19 cellular contexts compared by ENCODE assay signal in the genomic region with DNA sequence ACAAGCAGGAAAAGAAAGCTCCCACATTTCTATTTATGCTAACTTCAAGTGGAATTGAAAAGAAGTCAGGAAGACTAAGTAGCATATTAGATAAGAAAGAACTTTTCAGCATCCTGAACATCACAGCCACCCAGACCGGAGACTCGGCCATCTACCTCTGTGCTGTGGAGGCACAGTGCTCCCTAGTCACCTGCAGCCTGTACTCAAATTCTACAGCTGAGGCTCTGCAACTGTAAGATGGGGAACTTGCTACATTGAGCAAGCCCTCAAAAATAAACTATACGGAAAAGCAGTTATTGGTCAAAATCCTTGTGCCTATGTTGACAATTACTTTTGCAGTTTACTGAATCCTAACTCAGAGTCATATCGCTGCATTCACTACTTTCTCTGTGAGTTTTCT.
DNase-seq lines count a peak whose midpoint lies in the region; ATAC-seq and TF ChIP-seq lines count a peak whose summit lies in the region.
"Had no signal": no experiment of that assay in that cellular context is flagged by ENCODE, and none has a peak within 500 bp of the region (broad histone marks: within the 10 kb centered on the region; RNA-seq: fewer than 3 reads in every experiment).

No MANE protein-coding gene starts in this region.

- 93% methylated on average over 4 of the region's 4 CpGs for WGBS in thymus

- H3K4me3 Mint-ChIP-seq in activated naive CD4-positive, alpha-beta T cell treated with anti-CD3 and anti-CD28 coated beads, Interleukin-2, amount 50 U/mL, for 24 hours, result peak overlapping the region; percentile 78
- peak overlapping the region; percentile 67 for H3K4me3 Mint-ChIP-seq in activated naive CD8-positive, alpha-beta T cell treated with anti-CD3 and anti-CD28 coated beads, Interleukin-2, amount 50 U/mL, for 24 hours
- H3K4me3 Mint-ChIP-seq in glutamatergic neuron (ENCODE audit: unreplicated experiment), result no peak overlapping the region
- H3K4me3 Mint-ChIP-seq: brain, H9 had no signal

- H3K27me3 Mint-ChIP-seq in activated naive CD4-positive, alpha-beta T cell treated with anti-CD3 and anti-CD28 coated beads, Interleukin-2, amount 50 U/mL, for 24 hours, result no peaks in the 10 kb centered on the region
- H3K27me3 Mint-ChIP-seq in activated naive CD8-positive, alpha-beta T cell treated with anti-CD3 and anti-CD28 coated beads, Interleukin-2, amount 50 U/mL, for 24 hours, result no peaks in the 10 kb centered on the region
- no peaks in the 10 kb centered on the region for H3K27me3 Mint-ChIP-seq in glutamatergic neuron (ENCODE audit: unreplicated experiment)

- no peaks in the 10 kb centered on the region for H3K9me3 ChIP-seq in thymus (ENCODE audit: control insufficient read depth)
- H3K9me3 ChIP-seq: psoas muscle had no signal

- H3K27me3 ChIP-seq in thymus (ENCODE audit: control insufficient read depth, insufficient read depth), result no peaks in the 10 kb centered on the region

- peak overlapping the region; percentile 68 for H3K27ac Mint-ChIP-seq in activated naive CD4-positive, alpha-beta T cell treated with anti-CD3 and anti-CD28 coated beads, Interleukin-2, amount 50 U/mL, for 24 hours
- peak overlapping the region; percentile 67 for H3K27ac Mint-ChIP-seq in activated naive CD8-positive, alpha-beta T cell treated with anti-CD3 and anti-CD28 coated beads, Interleukin-2, amount 50 U/mL, for 24 hours
- no peak overlapping the region for H3K27ac Mint-ChIP-seq in glutamatergic neuron (ENCODE audit: unreplicated experiment)

- DNase-seq in activated naive CD4-positive, alpha-beta T cell treated with Interleukin-2 at 50 U/mL for 16 hours, result no peak
- DNase-seq in NOMO-1 treated with dmso at 0.1 percent for 144 hours (lab: John Stamatoyannopoulos, UW; ENCODE audit: unreplicated experiment) (peak; percentile 30), NCI-H524 treated with DMSO at 0.1 percent for 48 hours (lab: John Stamatoyannopoulos, UW) (no peak), glutamatergic neuron (no peak)
- no peak for DNase-seq in activated naive CD8-positive, alpha-beta T cell treated with anti-CD3 and anti-CD28 coated beads, Interleukin-2, amount 50 U/mL, for 24 hours
- no peak for DNase-seq in effector CD8-positive, alpha-beta T cell (lab: John Stamatoyannopoulos, UW)
- DNase-seq: activated gamma-delta T cell treated with Interleukin-2 at 50 U/mL for 16 hours, cortex of kidney, foreskin melanocyte, H9, NCI-H1092 treated with DMSO at 0.1 percent for 48 hours, NCI-H2107, NCI-H526, PC-9, psoas muscle had no signal

- H3K36me3 Mint-ChIP-seq in activated naive CD4-positive, alpha-beta T cell treated with anti-CD3 and anti-CD28 coated beads, Interleukin-2, amount 50 U/mL, for 24 hours, result no peaks in the 10 kb centered on the region
- no peaks in the 10 kb centered on the region for H3K36me3 Mint-ChIP-seq in activated naive CD8-positive, alpha-beta T cell treated with anti-CD3 and anti-CD28 coated beads, Interleukin-2, amount 50 U/mL, for 24 hours (ENCODE audit: low read depth)
- H3K36me3 Mint-ChIP-seq in glutamatergic neuron (ENCODE audit: unreplicated experiment), result peaks cover 10% of the 10 kb centered on the region
- H3K36me3 Mint-ChIP-seq: brain had no signal

- no peak for ATAC-seq in activated naive CD8-positive, alpha-beta T cell treated with anti-CD3 and anti-CD28 coated beads, Interleukin-2, amount 50 U/mL, for 24 hours
- ATAC-seq: psoas muscle had no signal

- peak overlapping the region; percentile 52 for H3K27ac ChIP-seq in thymus (ENCODE audit: low read depth)
- H3K27ac ChIP-seq: PC-9, psoas muscle, SK-N-MC had no signal

- H3K4me1 Mint-ChIP-seq in activated naive CD4-positive, alpha-beta T cell treated with anti-CD3 and anti-CD28 coated beads, Interleukin-2, amount 50 U/mL, for 24 hours, result peaks cover 8% of the 10 kb centered on the region
- H3K4me1 Mint-ChIP-seq in activated naive CD8-positive, alpha-beta T cell treated with anti-CD3 and anti-CD28 coated beads, Interleukin-2, amount 50 U/mL, for 24 hours, result peaks cover 27% of the 10 kb centered on the region
- peaks cover 4% of the 10 kb centered on the region for H3K4me1 Mint-ChIP-seq in glutamatergic neuron (ENCODE audit: low read depth, unreplicated experiment)
- H3K4me1 Mint-ChIP-seq: brain had no signal

- TF ChIP-seq CTCF in glutamatergic neuron (IDR thresholded peaks at IDR 0.05; ENCODE audit: partially characterized antibody, unreplicated experiment), result no peak

- no peaks in the 10 kb centered on the region for H3K9me3 Mint-ChIP-seq in activated naive CD4-positive, alpha-beta T cell treated with anti-CD3 and anti-CD28 coated beads, Interleukin-2, amount 50 U/mL, for 24 hours
- H3K9me3 Mint-ChIP-seq in activated naive CD8-positive, alpha-beta T cell treated with anti-CD3 and anti-CD28 coated beads, Interleukin-2, amount 50 U/mL, for 24 hours, result no peaks in the 10 kb centered on the region
- peaks cover 2% of the 10 kb centered on the region for H3K9me3 Mint-ChIP-seq in glutamatergic neuron (ENCODE audit: unreplicated experiment)

- no peaks in the 10 kb centered on the region for H3K36me3 ChIP-seq in thymus (ENCODE audit: control insufficient read depth, insufficient read depth)

- peak overlapping the region; percentile 9 for H3K4me3 ChIP-seq in thymus (ENCODE audit: low read length)
- H3K4me3 ChIP-seq: PC-9, psoas muscle, SK-N-MC had no signal

- peaks cover 15% of the 10 kb centered on the region for H3K4me1 ChIP-seq in thymus (ENCODE audit: control insufficient read depth, insufficient read depth, low read length)
- H3K4me1 ChIP-seq: psoas muscle had no signal
